In genomic region chr7:31494421-31494820, GRCh38 we compare ENCODE assay signal across 19 cellular contexts. TPM values are rescaled to one million over a fixed set of nuclear protein-coding genes. Genes with fewer than 3 reads are reported as not detected.
DNase-seq lines count a peak whose midpoint lies in the region; TF ChIP-seq lines count a peak whose summit lies in the region.
"Had no signal": no experiment of that assay in that cellular context is flagged by ENCODE, and none has a peak within 500 bp of the region (broad histone marks: within the 10 kb centered on the region; RNA-seq: fewer than 3 reads in every experiment).

No MANE protein-coding gene starts in this region.

- H3K4me1 ChIP-seq in PC-9 (replicated peaks; ENCODE audit: insufficient read depth) (no peaks in the 10 kb centered on the region), endodermal cell (ENCODE audit: control insufficient read depth, insufficient read depth, low read length) (peaks cover 15% of the 10 kb centered on the region), neural progenitor cell (peaks cover 4% of the 10 kb centered on the region)
- H3K4me1 ChIP-seq: BE2C had no signal

- BruUV-seq in PC-9 (replicated peaks; lab: Mats Ljungman, UMichigan) = no TSS peak

- no peaks in the 10 kb centered on the region for H3F3A ChIP-seq in PC-9 (ENCODE audit: insufficient read depth, low read depth)
- no peaks in the 10 kb centered on the region for H3F3A ChIP-seq in neural progenitor cell (ENCODE audit: low read depth)

- peaks cover 50% of the 10 kb centered on the region for H3K4me1 Mint-ChIP-seq in endodermal cell
- peaks cover 8% of the 10 kb centered on the region for H3K4me1 Mint-ChIP-seq in neural progenitor cell
- H3K4me1 Mint-ChIP-seq: IgD-negative memory B cell had no signal

- H3K36me3 Mint-ChIP-seq in endodermal cell (ENCODE audit: low read depth) (peaks cover 13% of the 10 kb centered on the region), neural progenitor cell (no peaks in the 10 kb centered on the region)
- H3K36me3 Mint-ChIP-seq: CD8-positive, alpha-beta T cell; IgD-negative memory B cell had no signal

- H3K4me3 ChIP-seq in PC-9 = no peak overlapping the region
- H3K4me3 ChIP-seq in endodermal cell (ENCODE audit: low read length) = no peak overlapping the region
- H3K4me3 ChIP-seq in neural progenitor cell = no peak overlapping the region

- H3K36me3 ChIP-seq in PC-9 (ENCODE audit: low read depth) = no peaks in the 10 kb centered on the region
- no peaks in the 10 kb centered on the region for H3K36me3 ChIP-seq in endodermal cell (ENCODE audit: control insufficient read depth, insufficient read depth, low read length)
- no peaks in the 10 kb centered on the region for H3K36me3 ChIP-seq in neural progenitor cell
- H3K36me3 ChIP-seq: BE2C had no signal

- H3K27me3 ChIP-seq in PC-9 (ENCODE audit: insufficient read depth, low read depth) (peaks cover 27% of the 10 kb centered on the region), endodermal cell (ENCODE audit: control insufficient read depth, insufficient read depth, low read length, poor library complexity, severe bottlenecking) (peaks cover 14% of the 10 kb centered on the region), neural progenitor cell (no peaks in the 10 kb centered on the region)
- H3K27me3 ChIP-seq: BE2C had no signal

- H3K4me3 Mint-ChIP-seq in endodermal cell (peak overlapping the region; percentile 26), neural progenitor cell (no peak overlapping the region)
- H3K4me3 Mint-ChIP-seq: CD8-positive, alpha-beta T cell; IgD-negative memory B cell had no signal

- CTCF ChIA-PET in PC-9 (lab: Charles Lee) = no interaction called here

- H4K20me1 ChIP-seq in PC-9 (ENCODE audit: insufficient read depth) = no peaks in the 10 kb centered on the region
- no peaks in the 10 kb centered on the region for H4K20me1 ChIP-seq in neural progenitor cell (ENCODE audit: low read depth)

- H3K4me2 ChIP-seq in PC-9 = no peak overlapping the region
- H3K4me2 ChIP-seq in neural progenitor cell = no peak overlapping the region

- WGBS in endodermal cell (ENCODE audit: insufficient coverage in 1 of 2, insufficient read length in 1 of 2), 2 experiments = 0 to 80% methylated on average over 1 to 5 of the region's 5 CpGs

- peaks cover 10% of the 10 kb centered on the region for H3K27me3 Mint-ChIP-seq in endodermal cell (ENCODE audit: insufficient read depth)
- H3K27me3 Mint-ChIP-seq in neural progenitor cell (ENCODE audit: insufficient read depth, low read depth) = peaks cover 2% of the 10 kb centered on the region

- no peaks in the 10 kb centered on the region for H3K9me3 ChIP-seq in PC-9 (ENCODE audit: insufficient read depth, low read depth)
- no peaks in the 10 kb centered on the region for H3K9me3 ChIP-seq in endodermal cell (ENCODE audit: control insufficient read depth, low read length)
- H3K9me3 ChIP-seq in neural progenitor cell (ENCODE audit: low read depth) = no peaks in the 10 kb centered on the region
- H3K9me3 ChIP-seq: BE2C had no signal

- no peaks in the 10 kb centered on the region for H3K9me2 ChIP-seq in PC-9 (ENCODE audit: insufficient read depth)

- H3K27ac ChIP-seq in PC-9 = no peak overlapping the region
- no peak overlapping the region for H3K27ac ChIP-seq in endodermal cell (ENCODE audit: low read depth, low read length)
- H3K27ac ChIP-seq in neural progenitor cell = no peak overlapping the region
- H3K27ac ChIP-seq: 22Rv1 had no signal

- H2AFZ ChIP-seq in PC-9 (0 out of 2 replicates have a peak overlapping the region, but pooled peaks have one; percentile 17), neural progenitor cell (replicated peaks) (no peak overlapping the region)

- H3K27ac Mint-ChIP-seq in endodermal cell (peak overlapping the region; percentile 49), neural progenitor cell (peak overlapping the region; percentile 69)
- H3K27ac Mint-ChIP-seq: CD8-positive, alpha-beta T cell; IgD-negative memory B cell had no signal

- DNase-seq in DMS53 (lab: John Stamatoyannopoulos, UW) = peak; percentile 48
- no peak for DNase-seq in DMS53 treated with DMSO at 0.1 percent for 48 hours (lab: John Stamatoyannopoulos, UW; ENCODE audit: unreplicated experiment)
- DNase-seq in PC-9 = no peak
- no peak for DNase-seq in endodermal cell
- DNase-seq in neural progenitor cell (ENCODE audit: low spot score) = no peak
- no peak for DNase-seq in HCEC 1CT
- no peak for DNase-seq in SIG-M5 treated with dmso at 0.1 percent for 504 hours (lab: John Stamatoyannopoulos, UW; ENCODE audit: unreplicated experiment)
- no peak for DNase-seq in epidermal melanocyte (ENCODE audit: insufficient read length, low spot score)
- DNase-seq: BE2C; CD8-positive, alpha-beta T cell; GF-D8; Kasumi-1; NCI-H1417; NCI-H187 treated with DMSO at 0.1 percent for 48 hours; NCI-H510A had no signal

- intact Hi-C loops in PC-9 (cut with micrococcal nuclease; ENCODE audit: unreplicated experiment) = no loop called here

- H3K79me2 ChIP-seq in PC-9 (ENCODE audit: low read depth) (no peaks in the 10 kb centered on the region), neural progenitor cell (ENCODE audit: low read depth) (no peaks in the 10 kb centered on the region)

- TF ChIP-seq CTCF in PC-9 (conservative IDR thresholded peaks at IDR 0.05) = no peak
- no peak for TF ChIP-seq CTCF in endodermal cell (conservative IDR thresholded peaks at IDR 0.05)
- no peak for TF ChIP-seq CTCF in neural progenitor cell (IDR thresholded peaks at IDR 0.05)

- H3K9ac ChIP-seq in endodermal cell (ENCODE audit: extremely low read depth, low read length, poor library complexity, severe bottlenecking) (no peak overlapping the region), neural progenitor cell (no peak overlapping the region)

- POLR2A ChIA-PET in PC-9 (lab: Charles Lee; ENCODE audit: unreplicated experiment) = no interaction called here

- H3K9me3 Mint-ChIP-seq in endodermal cell (peaks cover 5% of the 10 kb centered on the region), neural progenitor cell (no peaks in the 10 kb centered on the region)
- H3K9me3 Mint-ChIP-seq: CD8-positive, alpha-beta T cell had no signal

RNA-seq across cellular contexts. Expression of gene ITPRID1, which starts 19.5 kb away (rescaled TPM):
- not detected in 2 replicates for total RNA-seq in PC-9 (2021)
- 10 to 100 TPM in 1 of 2 donors, 1 to 10 TPM in 1; 5.6 to 21.8 TPM for total RNA-seq in endodermal cell
- 1.6 TPM for polyA plus RNA-seq in endodermal cell (2013, experiment 1 of 2)
- polyA plus RNA-seq in endodermal cell (2013, experiment 2 of 2) = 2.2 TPM
- not detected in 2 replicates for total RNA-seq in neural progenitor cell (ENCODE audit: low replicate concordance)
- total RNA-seq: CD8-positive, alpha-beta T cell; Daoy; H4 had no signal
- polyA plus RNA-seq: IgD-negative memory B cell had no signal
